In genomic region chr16:27511657-27512056, GRCh38 we compare ENCODE assay signal across 19 cellular contexts. TPM values are rescaled to one million over a fixed set of nuclear protein-coding genes. Genes with fewer than 3 reads are reported as not detected.
A peak's percentile ranks its signal among the peaks of the same experiment; 100 is the strongest.
DNase-seq lines count a peak whose midpoint lies in the region; ATAC-seq and TF ChIP-seq lines count a peak whose summit lies in the region.
"Had no signal": no experiment of that assay in that cellular context is flagged by ENCODE, and none has a peak within 500 bp of the region (broad histone marks: within the 10 kb centered on the region; RNA-seq: fewer than 3 reads in every experiment).

No MANE protein-coding gene starts in this region.

- WGBS in neuronal stem cell (ENCODE audit: extremely low coverage in 2 of 2, insufficient read length in 2 of 2, insufficient replicate concordance in 1 of 2), 2 donors, result no CpG with 5 or more reads among the region's 15 CpGs

- no peak overlapping the region for H3K23ac ChIP-seq in neuronal stem cell (ENCODE audit: low read depth, low read length, poor library complexity)

- peak overlapping the region; percentile 15 for H3K9ac ChIP-seq in neuronal stem cell (ENCODE audit: low read depth, low read length, poor library complexity)

- no peak overlapping the region for H3K4me3 ChIP-seq in AG10803 (ENCODE audit: low read length)
- no peak overlapping the region for H3K4me3 ChIP-seq in neuronal stem cell (ENCODE audit: low read length in 2 of 2)
- H3K4me3 ChIP-seq: ovary had no signal

- H3K27me3 Mint-ChIP-seq in WTC11 (ENCODE audit: low read depth), result no peaks in the 10 kb centered on the region
- H3K27me3 Mint-ChIP-seq: activated CD4-positive, alpha-beta T cell treated with anti-CD3 and anti-CD28 coated beads, Interleukin-2, amount 10 ng/mL, durations not matched to agents 24 days and 14 days; central memory CD8-positive, alpha-beta T cell had no signal

- H2AK5ac ChIP-seq in neuronal stem cell (ENCODE audit: low read depth, low read length), result no peak overlapping the region

- TF ChIP-seq CTCF in AG10803 (conservative IDR thresholded peaks at IDR 0.05; ENCODE audit: low read length) (no peak), WTC11 (IDR thresholded peaks at IDR 0.05) (no peak)

- H3K36me3 ChIP-seq in neuronal stem cell (replicated peaks in 1 of 2; ENCODE audit: control insufficient read depth in 2 of 2, insufficient read depth in 2 of 2, low read length in 2 of 2), result peaks cover 36 to 88% of the 10 kb centered on the region in 2 donors
- H3K36me3 ChIP-seq: ovary had no signal

- H2BK5ac ChIP-seq in neuronal stem cell (ENCODE audit: low read length), result no peak overlapping the region

- CTCF ChIA-PET in WTC11 (lab: Charles Lee), result no interaction called here

- H3K4me1 ChIP-seq in neuronal stem cell (ENCODE audit: control insufficient read depth in 2 of 2, insufficient read depth in 1 of 2, low read depth in 1 of 2, low read length in 2 of 2), result peaks cover 0 to 2% of the 10 kb centered on the region in 2 donors

- H3K27ac Mint-ChIP-seq in WTC11, result no peak overlapping the region
- H3K27ac Mint-ChIP-seq in activated naive CD4-positive, alpha-beta T cell treated with anti-CD3 and anti-CD28 coated beads, Interleukin-2, amount 50 U/mL, for 72 hours, result no peak overlapping the region
- H3K27ac Mint-ChIP-seq: activated CD4-positive, alpha-beta T cell treated with anti-CD3 and anti-CD28 coated beads, Interleukin-2, amount 10 ng/mL, durations not matched to agents 24 days and 14 days; CD14-positive monocyte; HFFc6 had no signal

- H4K8ac ChIP-seq in neuronal stem cell (ENCODE audit: low read depth, low read length), result no peak overlapping the region

- POLR2A ChIA-PET in WTC11 (lab: Charles Lee), result no interaction called here

- H3K4me1 Mint-ChIP-seq in WTC11, result no peaks in the 10 kb centered on the region
- H3K4me1 Mint-ChIP-seq: activated CD4-positive, alpha-beta T cell treated with anti-CD3 and anti-CD28 coated beads, Interleukin-2, amount 10 ng/mL, durations not matched to agents 24 days and 14 days; CD14-positive monocyte had no signal

- no peak overlapping the region for H3K4me3 Mint-ChIP-seq in WTC11
- H3K4me3 Mint-ChIP-seq: activated CD4-positive, alpha-beta T cell treated with anti-CD3 and anti-CD28 coated beads, Interleukin-2, amount 10 ng/mL, durations not matched to agents 24 days and 14 days; CD14-positive monocyte; central memory CD8-positive, alpha-beta T cell; HFFc6 had no signal

- no peak overlapping the region for H2AFZ ChIP-seq in neuronal stem cell (ENCODE audit: low read length)

- intact Hi-C loops in left cardiac atrium (cut with DNase I), result no loop called here

- ATAC-seq in left cardiac atrium (peak; percentile 27 to 51), WTC11 (no peak)
- no peak for ATAC-seq in activated naive CD4-positive, alpha-beta T cell treated with anti-CD3 and anti-CD28 coated beads, Interleukin-2, amount 50 U/mL, for 72 hours
- ATAC-seq in stimulated activated naive CD8-positive, alpha-beta T cell treated with anti-CD3 and anti-CD28 coated beads, Interleukin-15, Interleukin-2, amounts not matched to agents 100 U/mL and 50 U/mL, for 24 hours, result no peak

- H3K36me3 Mint-ChIP-seq in WTC11, result peaks cover 62% of the 10 kb centered on the region
- peaks cover 0 to 11% of the 10 kb centered on the region in 2 donors for H3K36me3 Mint-ChIP-seq in activated naive CD4-positive, alpha-beta T cell treated with anti-CD3 and anti-CD28 coated beads, Interleukin-2, amount 50 U/mL, for 72 hours

- no peak overlapping the region for H3K4me2 ChIP-seq in neuronal stem cell (ENCODE audit: insufficient read depth, low read length, poor library complexity, severe bottlenecking)

- no peak overlapping the region for H3K4ac ChIP-seq in neuronal stem cell (ENCODE audit: low read length)

- peaks cover 0 to 8% of the 10 kb centered on the region in 2 donors for H3K9me3 ChIP-seq in neuronal stem cell (replicated peaks in 1 of 2; ENCODE audit: control insufficient read depth in 2 of 2, insufficient read depth in 1 of 2, low read depth in 1 of 2, low read length in 2 of 2)
- H3K9me3 ChIP-seq: ovary had no signal

- H2BK15ac ChIP-seq in neuronal stem cell (ENCODE audit: low read length), result no peak overlapping the region

- no peak overlapping the region for H2BK120ac ChIP-seq in neuronal stem cell (ENCODE audit: low read depth, low read length)

- peak; percentile 8 for DNase-seq in AG10803 (ENCODE audit: low read depth)
- peak; percentile 26 for DNase-seq in cerebellar cortex (ENCODE audit: low spot score)
- peak; percentile 80 for DNase-seq in left cardiac atrium
- no peak for DNase-seq in neuronal stem cell (ENCODE audit: low spot score)
- no peak for DNase-seq in WTC11 (ENCODE audit: low spot score)
- DNase-seq in activated naive CD4-positive, alpha-beta T cell treated with anti-CD3 and anti-CD28 coated beads, Interleukin-2, amount 50 U/mL, for 72 hours (ENCODE audit: low spot score in 2 of 2), result no peak
- DNase-seq in stimulated activated naive CD8-positive, alpha-beta T cell treated with anti-CD3 and anti-CD28 coated beads, Interleukin-15, Interleukin-2, amounts not matched to agents 100 U/mL and 50 U/mL, for 24 hours, result no peak
- no peak for DNase-seq in dedifferentiated amniotic fluid mesenchymal stem cell (ENCODE audit: extremely low spot score)
- DNase-seq: activated CD4-positive, alpha-beta T cell treated with anti-CD3 and anti-CD28 coated beads, Interleukin-2, amount 10 ng/mL, durations not matched to agents 24 days and 14 days; activated naive CD4-positive, alpha-beta T cell treated with anti-CD3 and anti-CD28 coated beads, Interleukin-2, amount 50 U/mL, for 16 hours; DND-41; HFFc6; NCI-H524; ovary; stimulated activated CD4-positive, alpha-beta T cell treated with anti-CD3 and anti-CD28 coated beads, Interleukin-12 subunit alpha, Interleukin-12 subunit beta, amount 100 ng/mL, for 4 hours; stimulated activated naive CD4-positive, alpha-beta T cell; T1000 had no signal

- no peak overlapping the region for H2BK12ac ChIP-seq in neuronal stem cell (ENCODE audit: low read length)

- H3K14ac ChIP-seq in neuronal stem cell (ENCODE audit: low read length), result no peak overlapping the region

- H3K9me3 Mint-ChIP-seq in WTC11, result no peaks in the 10 kb centered on the region
- no peaks in the 10 kb centered on the region for H3K9me3 Mint-ChIP-seq in activated naive CD4-positive, alpha-beta T cell treated with anti-CD3 and anti-CD28 coated beads, Interleukin-2, amount 50 U/mL, for 72 hours
- H3K9me3 Mint-ChIP-seq: activated CD4-positive, alpha-beta T cell treated with anti-CD3 and anti-CD28 coated beads, Interleukin-2, amount 10 ng/mL, durations not matched to agents 24 days and 14 days; CD14-positive monocyte; central memory CD8-positive, alpha-beta T cell; HFFc6 had no signal

- no peak overlapping the region for H4K91ac ChIP-seq in neuronal stem cell (ENCODE audit: low read depth, low read length, poor library complexity)

- H3K27me3 ChIP-seq in neuronal stem cell (ENCODE audit: control insufficient read depth in 3 of 3, insufficient read depth in 3 of 3, low read depth in 1 of 3, low read length in 3 of 3), result no peaks in the 10 kb centered on the region
- H3K27me3 ChIP-seq: ovary had no signal

- no peak overlapping the region for H3K27ac ChIP-seq in neuronal stem cell (replicated peaks; ENCODE audit: low read length)
- H3K27ac ChIP-seq: ovary had no signal

- H3K79me1 ChIP-seq in neuronal stem cell (ENCODE audit: low read depth, low read length), result no peaks in the 10 kb centered on the region

- no peak overlapping the region for H3K18ac ChIP-seq in neuronal stem cell (ENCODE audit: low read length)

TF ChIP-seq in WTC11, 78 proteins besides CTCF, POLR2A, EP300 and RAD21 (continues in another document):
- no peak for TF ChIP-seq SMAD4 (CRISPR knock-in tag; IDR thresholded peaks at IDR 0.05)
- TF ChIP-seq ARID4B (CRISPR knock-in tag; IDR thresholded peaks at IDR 0.05; ENCODE audit: borderline replicate concordance), result no peak
- TF ChIP-seq NR2C2 (CRISPR knock-in tag; IDR thresholded peaks at IDR 0.05), result no peak

RNA-seq across cellular contexts. Expression of gene GTF3C1, which starts 38.1 kb away (rescaled TPM):
- total RNA-seq in left cardiac atrium, result 10 to 100 TPM; 43.3 to 53.6 TPM
- polyA plus RNA-seq in neuronal stem cell (2013, experiment 1 of 2), result 42.8 TPM
- polyA plus RNA-seq in neuronal stem cell (2013, experiment 2 of 2), result 43.8 TPM
- total RNA-seq in WTC11 (2021), result 116 to 146 TPM (median 118 TPM) in 3 replicates
- 10 to 100 TPM; 53.3 to 70.0 TPM for total RNA-seq in activated naive CD4-positive, alpha-beta T cell treated with anti-CD3 and anti-CD28 coated beads, Interleukin-2, amount 50 U/mL, for 72 hours

RNA-seq across cellular contexts. Expression of gene KATNIP, which starts 38.3 kb away (rescaled TPM):
- 10 to 100 TPM; 10.0 to 14.4 TPM for total RNA-seq in left cardiac atrium
- polyA plus RNA-seq in neuronal stem cell (2013, experiment 1 of 2), result 11.0 TPM
- polyA plus RNA-seq in neuronal stem cell (2013, experiment 2 of 2), result 11.2 TPM
- total RNA-seq in WTC11 (2021), result 17.2 to 23.0 TPM (median 17.5 TPM) in 3 replicates
- total RNA-seq in activated naive CD4-positive, alpha-beta T cell treated with anti-CD3 and anti-CD28 coated beads, Interleukin-2, amount 50 U/mL, for 72 hours, result 10 to 100 TPM; 15.0 to 18.3 TPM

Comparison
In these comparisons a context has a peak if more than half of its experiments do, and no peak if none do; other contexts are left out.
1. DNase-seq: peak in AG10803 (single experiment), cerebellar cortex (single experiment) and left cardiac atrium (single experiment); none in neuronal stem cell (single experiment), WTC11 (single experiment), activated naive CD4-positive, alpha-beta T cell treated with anti-CD3 and anti-CD28 coated beads, Interleukin-2, amount 50 U/mL, for 72 hours (0 of 2), stimulated activated naive CD8-positive, alpha-beta T cell treated with anti-CD3 and anti-CD28 coated beads, Interleukin-15, Interleukin-2, amounts not matched to agents 100 U/mL and 50 U/mL, for 24 hours (single experiment) and dedifferentiated amniotic fluid mesenchymal stem cell (single experiment).
2. ATAC-seq: peak in left cardiac atrium (2 of 2); none in WTC11 (single experiment), activated naive CD4-positive, alpha-beta T cell treated with anti-CD3 and anti-CD28 coated beads, Interleukin-2, amount 50 U/mL, for 72 hours (0 of 2) and stimulated activated naive CD8-positive, alpha-beta T cell treated with anti-CD3 and anti-CD28 coated beads, Interleukin-15, Interleukin-2, amounts not matched to agents 100 U/mL and 50 U/mL, for 24 hours (single experiment).